Comparison of ENCODE assay signal across 1 cellular context in genomic region chr1:190478193-190479007, GRCh38.
TF ChIP-seq lines count a peak whose summit lies in the region.

No MANE protein-coding gene starts in this region.

TF ChIP-seq in GM23338, 12 proteins besides CTCF, POLR2A, EP300 and RAD21:
- TF ChIP-seq REST (IDR thresholded peaks at IDR 0.05; ENCODE audit: unreplicated experiment) (no peak), ZNF462 (CRISPR knock-in tag; IDR thresholded peaks at IDR 0.05) (0 out of 2 replicates have a peak, but pooled peaks have one; percentile 59)
